In the genomic region with DNA sequence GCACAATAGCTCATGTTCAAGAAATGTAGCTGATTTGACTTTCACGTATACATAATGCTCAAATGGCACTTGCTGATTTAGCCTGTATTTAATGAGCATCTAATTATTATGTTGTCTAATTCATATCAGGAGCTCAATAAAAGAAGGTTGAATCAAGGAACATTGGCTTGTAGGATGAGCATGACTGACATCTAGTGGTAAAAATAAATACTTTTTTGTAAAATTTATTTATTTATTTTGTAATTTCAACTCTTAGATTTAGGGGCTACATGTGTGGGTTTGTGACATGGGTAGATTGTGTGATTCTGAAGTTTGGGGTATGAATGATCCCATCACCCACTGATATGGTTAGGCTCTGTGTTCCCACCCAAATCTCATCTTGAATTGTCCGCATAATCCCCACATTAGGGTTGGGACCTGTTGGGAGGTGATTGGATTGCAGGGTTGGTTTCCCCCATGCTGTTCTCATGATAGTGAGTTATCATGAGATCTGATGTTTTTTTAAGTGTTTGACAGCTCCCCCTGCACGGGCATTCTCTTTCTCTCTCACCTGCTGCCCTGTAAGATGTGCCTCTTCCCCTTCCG, we compare ENCODE assay signal across 9 cellular contexts. TPM values are rescaled to one million over a fixed set of nuclear protein-coding genes. Genes with fewer than 3 reads are reported as not detected.
DNase-seq lines count a peak whose midpoint lies in the region; ATAC-seq and FAIRE-seq lines count a peak whose summit lies in the region.
"Had no signal": no experiment of that assay in that cellular context is flagged by ENCODE, and none has a peak within 500 bp of the region (broad histone marks: within the 10 kb centered on the region; RNA-seq: fewer than 3 reads in every experiment).

No MANE protein-coding gene starts in this region.

- DNase-seq in NCI-H82 (lab: John Stamatoyannopoulos, UW) (peak; percentile 8), NCI-H82 treated with DMSO at 0.1 percent for 48 hours (lab: John Stamatoyannopoulos, UW; ENCODE audit: unreplicated experiment) (no peak), NCI-H2227 treated with DMSO at 0.1 percent for 48 hours (lab: John Stamatoyannopoulos, UW) (peak; percentile 24), dedifferentiated amniotic fluid mesenchymal stem cell (ENCODE audit: extremely low spot score) (peak; percentile 16), renal cortical epithelial cell (ENCODE audit: low read depth) (peak; percentile 47), HTR-8/SVneo (ENCODE audit: insufficient read length, low spot score) (no peak), head of caudate nucleus (no peak)

- FAIRE-seq in HTR-8/SVneo (lab: Jason Lieb, UNC), result no peak

- no peak for ATAC-seq in HG02981 (IDR thresholded peaks at IDR 0.05; ENCODE audit: unreplicated experiment)

- intact Hi-C loops in head of caudate nucleus (cut with DNase I), result no loop called here

RNA-seq across cellular contexts. Expression of gene OR52E5, which starts 1.7 kb away (rescaled TPM):
- total RNA-seq in renal cortical epithelial cell, result not detected in 2 replicates
- total RNA-seq: Daoy had no signal

RNA-seq across cellular contexts. Expression of gene OR52E4, which starts 10.9 kb away (rescaled TPM):
- not detected in 2 replicates for total RNA-seq in renal cortical epithelial cell
- total RNA-seq: Daoy had no signal

RNA-seq across cellular contexts. Expression of gene OR52E8, which starts 33.8 kb away (rescaled TPM):
- total RNA-seq in renal cortical epithelial cell, result not detected in 2 replicates
- total RNA-seq: Daoy had no signal

RNA-seq across cellular contexts. Expression of gene OR52E6, which starts 49.6 kb away (rescaled TPM):
- total RNA-seq in renal cortical epithelial cell, result not detected in 2 replicates
- total RNA-seq: Daoy had no signal

RNA-seq across cellular contexts. Expression of gene OR56A3, which starts 50.7 kb away (rescaled TPM):
- total RNA-seq in renal cortical epithelial cell, result not detected in 2 replicates

Comparison
In these comparisons a context has a peak if more than half of its experiments do, and no peak if none do; other contexts are left out.
1. DNase-seq: peak in NCI-H82 (single experiment), NCI-H2227 treated with DMSO at 0.1 percent for 48 hours (single experiment), dedifferentiated amniotic fluid mesenchymal stem cell (single experiment) and renal cortical epithelial cell (single experiment); none in NCI-H82 treated with DMSO at 0.1 percent for 48 hours (single experiment), HTR-8/SVneo (single experiment) and head of caudate nucleus (0 of 42).